25 cellular contexts compared by ENCODE assay signal in the genomic region with DNA sequence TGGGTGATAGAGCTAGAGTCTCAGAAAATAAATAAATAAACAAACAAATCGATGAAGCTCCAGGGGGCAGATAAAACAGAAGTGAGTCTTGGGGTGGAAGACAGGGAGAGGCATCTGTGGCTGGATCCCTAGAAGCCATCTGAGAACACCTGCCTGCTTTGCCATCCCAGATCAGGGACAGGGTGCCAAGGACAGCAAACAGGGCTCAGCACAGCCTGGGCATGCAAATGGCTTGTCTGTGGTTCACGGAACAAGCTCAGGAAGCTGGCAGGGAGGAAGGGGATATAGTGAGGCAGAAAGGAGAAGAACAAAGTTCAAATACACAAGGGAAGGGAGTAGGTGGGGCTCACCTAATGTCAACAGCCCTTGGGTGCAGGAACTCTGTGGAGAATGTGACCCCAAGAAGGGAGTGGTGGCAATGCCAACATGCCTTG. TPM values are rescaled to one million over a fixed set of nuclear protein-coding genes. Genes with fewer than 3 reads are reported as not detected.
DNase-seq lines count a peak whose midpoint lies in the region; ATAC-seq and TF ChIP-seq lines count a peak whose summit lies in the region.
"Had no signal": no experiment of that assay in that cellular context is flagged by ENCODE, and none has a peak within 500 bp of the region (broad histone marks: within the 10 kb centered on the region; RNA-seq: fewer than 3 reads in every experiment).

No MANE protein-coding gene starts in this region.

- peak overlapping the region; percentile 83 for H3K27ac Mint-ChIP-seq in Calu3 (ENCODE audit: unreplicated experiment)
- peak overlapping the region; percentile 49 to 83 for H3K27ac Mint-ChIP-seq in effector memory CD8-positive, alpha-beta T cell
- peak overlapping the region; percentile 93 for H3K27ac Mint-ChIP-seq in neural crest cell (ENCODE audit: unreplicated experiment)
- H3K27ac Mint-ChIP-seq: activated naive CD8-positive, alpha-beta T cell had no signal

- no peak overlapping the region for H3K4me3 Mint-ChIP-seq in Calu3 (ENCODE audit: low read depth, unreplicated experiment)
- no peak overlapping the region for H3K4me3 Mint-ChIP-seq in effector memory CD8-positive, alpha-beta T cell
- no peak overlapping the region for H3K4me3 Mint-ChIP-seq in neural crest cell
- H3K4me3 Mint-ChIP-seq: activated CD8-positive, alpha-beta memory T cell treated with anti-CD3 and anti-CD28 coated beads, Interleukin-2, amount 10 ng/mL, durations not matched to agents 7 days and 5 days; activated naive CD8-positive, alpha-beta T cell; naive thymus-derived CD8-positive, alpha-beta T cell had no signal

- TF ChIP-seq CTCF in Calu3 (IDR thresholded peaks at IDR 0.05; ENCODE audit: unreplicated experiment) (no peak), neural crest cell (conservative IDR thresholded peaks at IDR 0.05) (no peak)

- DNase-seq in Calu3 (no peak), HT-29 (ENCODE audit: low spot score) (peak; percentile 51), neural crest cell (ENCODE audit: low read depth, low spot score) (no peak)
- DNase-seq in effector memory CD8-positive, alpha-beta T cell: no peak
- no peak for DNase-seq in activated CD4-positive, alpha-beta T cell treated with anti-CD3 and anti-CD28 coated beads, Interleukin-2, amount 50 U/mL, for 1 hour
- DNase-seq: activated CD4-positive, alpha-beta T cell treated with anti-CD3 and anti-CD28 coated beads for 48 hours; activated CD8-positive, alpha-beta memory T cell treated with anti-CD3 and anti-CD28 coated beads, Interleukin-2, amount 10 ng/mL, durations not matched to agents 7 days and 5 days; C1 segment of cervical spinal cord; dermis blood vessel endothelial cell; DMS79 treated with DMSO at 0.1 percent for 48 hours; GF-D8; HCEC 1CT; left lung; naive thymus-derived CD8-positive, alpha-beta T cell; NCI-H1105; NCI-H2029 treated with DMSO at 0.1 percent for 48 hours; NCI-H2227 treated with DMSO at 0.1 percent for 48 hours; RPMI8226; stimulated activated CD4-positive, alpha-beta T cell treated with anti-CD3 and anti-CD28 coated beads, Interleukin-2, amount 100 ng/mL, for 24 hours; T-helper 2 cell; upper lobe of right lung had no signal

- H3K36me3 Mint-ChIP-seq in Calu3 (ENCODE audit: insufficient read depth, unreplicated experiment) (peaks cover 57% of the 10 kb centered on the region), neural crest cell (ENCODE audit: low read depth) (peaks cover 33% of the 10 kb centered on the region)
- H3K36me3 Mint-ChIP-seq in effector memory CD8-positive, alpha-beta T cell (ENCODE audit: insufficient read depth): peaks cover 12% of the 10 kb centered on the region

- CTCF ChIA-PET in Calu3 (lab: Charles Lee): no interaction called here

- no peak for ATAC-seq in effector memory CD8-positive, alpha-beta T cell (replicated peaks)
- ATAC-seq in GM21390 (IDR thresholded peaks at IDR 0.05; ENCODE audit: unreplicated experiment) (no peak), GM21786 (IDR thresholded peaks at IDR 0.05; ENCODE audit: unreplicated experiment) (no peak)
- ATAC-seq: activated CD8-positive, alpha-beta memory T cell treated with anti-CD3 and anti-CD28 coated beads, Interleukin-2, amount 10 ng/mL, durations not matched to agents 7 days and 5 days; K562; left lung; naive thymus-derived CD8-positive, alpha-beta T cell; upper lobe of right lung had no signal

- H3K27me3 Mint-ChIP-seq in Calu3 (ENCODE audit: unreplicated experiment): no peaks in the 10 kb centered on the region
- H3K27me3 Mint-ChIP-seq in effector memory CD8-positive, alpha-beta T cell: no peaks in the 10 kb centered on the region
- H3K27me3 Mint-ChIP-seq in neural crest cell (ENCODE audit: low read depth): no peaks in the 10 kb centered on the region
- H3K27me3 Mint-ChIP-seq: activated CD8-positive, alpha-beta memory T cell treated with anti-CD3 and anti-CD28 coated beads, Interleukin-2, amount 10 ng/mL, durations not matched to agents 7 days and 5 days; activated naive CD8-positive, alpha-beta T cell; naive thymus-derived CD8-positive, alpha-beta T cell had no signal

- intact Hi-C loops in Calu3 (cut with micrococcal nuclease; ENCODE audit: unreplicated experiment): no loop called here

- peaks cover 17% of the 10 kb centered on the region for H3K4me1 Mint-ChIP-seq in Calu3 (ENCODE audit: low read depth, unreplicated experiment)
- no peaks in the 10 kb centered on the region for H3K4me1 Mint-ChIP-seq in effector memory CD8-positive, alpha-beta T cell (ENCODE audit: low read depth in 2 of 2)
- H3K4me1 Mint-ChIP-seq in neural crest cell: peaks cover 12% of the 10 kb centered on the region

- H3K9me3 Mint-ChIP-seq in Calu3 (ENCODE audit: low read depth, unreplicated experiment) (peaks cover 3% of the 10 kb centered on the region), neural crest cell (peaks cover 9% of the 10 kb centered on the region)
- H3K9me3 Mint-ChIP-seq in effector memory CD8-positive, alpha-beta T cell: no peaks in the 10 kb centered on the region

- no TSS peak for BruUV-seq in Calu3 (replicated peaks; lab: Mats Ljungman, UMichigan)

RNA-seq across cellular contexts. Expression of gene TRIM25, which starts 27.5 kb away (rescaled TPM):
- total RNA-seq in Calu3 (2022) (107 and 144 TPM in 2 replicates), neural crest cell (25.6 and 28.7 TPM in 2 replicates)
- 29.8 and 38.4 TPM in 2 replicates for total RNA-seq in HT-29 (2014; rRNA removed; shearing (Covaris generic))

RNA-seq across cellular contexts. Expression of gene DGKE, which starts 52.4 kb away (rescaled TPM):
- total RNA-seq in Calu3 (2022) (10.0 and 12.5 TPM in 2 replicates), neural crest cell (4.7 and 5.4 TPM in 2 replicates)
- total RNA-seq in HT-29 (2014; rRNA removed; shearing (Covaris generic)): 4.4 and 10.2 TPM in 2 replicates

RNA-seq across cellular contexts. Expression of gene C17orf67, which starts 52.6 kb away (rescaled TPM):
- total RNA-seq in Calu3 (2022): 4.6 and 5.9 TPM in 2 replicates
- total RNA-seq in HT-29 (2014; rRNA removed; shearing (Covaris generic)): 0.81 and 1.7 TPM in 2 replicates
- 2.3 and 2.4 TPM in 2 replicates for total RNA-seq in neural crest cell
